1 cellular context compared by ENCODE assay signal in genomic region chr3:196511108-196511507, GRCh38.
TF ChIP-seq lines count a peak whose summit lies in the region.

No MANE protein-coding gene starts in this region.

TF ChIP-seq in K562, 482 proteins besides CTCF, POLR2A, EP300 and RAD21:
- TF ChIP-seq TAL1 (IDR thresholded peaks at IDR 0.05) (peak; percentile 68), CBFA2T2 (conservative IDR thresholded peaks at IDR 0.05) (peak; percentile 43), TCF3 (CRISPR knock-in tag; IDR thresholded peaks at IDR 0.05) (peak; percentile 70), CBFA2T3 (IDR thresholded peaks at IDR 0.05) (peak; percentile 24; the same call in 1 of the 2 replicates)
